In the genomic region with DNA sequence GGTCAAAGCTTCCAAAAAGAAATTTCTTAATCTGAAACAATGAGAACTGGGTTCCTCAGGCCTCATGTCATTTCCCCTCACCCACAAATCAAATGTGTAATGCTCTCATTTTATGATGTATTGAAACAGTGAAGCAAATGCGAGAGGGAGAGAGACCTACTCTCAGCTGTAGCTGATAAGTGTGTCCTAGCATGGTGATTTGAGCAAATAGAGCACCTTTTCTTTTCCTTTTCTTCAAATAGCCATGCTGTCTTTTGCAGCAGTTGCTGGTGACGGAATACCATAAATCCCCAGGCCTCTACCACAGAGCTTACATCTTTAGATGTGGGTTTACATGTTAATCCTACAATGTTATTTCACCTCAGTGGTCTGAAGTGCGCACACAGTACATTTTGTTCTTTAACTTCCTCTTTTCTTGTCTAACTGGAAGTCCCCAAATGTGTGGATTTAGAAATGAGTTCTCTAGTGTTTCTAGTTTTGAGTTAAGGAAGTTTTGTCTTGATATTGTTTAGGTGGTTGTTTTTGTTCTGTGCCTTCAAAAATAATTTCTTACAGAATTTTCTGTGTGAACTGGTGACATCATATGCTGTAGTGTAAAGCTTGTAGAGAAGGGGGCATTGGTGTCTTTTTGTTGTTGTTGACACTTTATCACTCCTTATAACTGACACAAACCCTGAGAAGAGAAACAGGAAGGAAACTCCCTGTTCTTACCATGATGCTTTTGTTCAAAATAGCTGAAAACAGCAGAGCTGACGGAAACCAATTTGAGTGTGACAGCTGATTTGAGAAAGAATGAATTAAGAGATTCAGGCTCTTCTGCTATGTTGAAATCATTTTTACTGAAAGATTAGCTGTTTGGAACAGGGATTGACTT, we compare ENCODE assay signal across 8 cellular contexts. TPM values are rescaled to one million over a fixed set of nuclear protein-coding genes. Genes with fewer than 3 reads are reported as not detected.
A peak's percentile ranks its signal among the peaks of the same experiment; 100 is the strongest.
DNase-seq lines count a peak whose midpoint lies in the region; ATAC-seq and TF ChIP-seq lines count a peak whose summit lies in the region.

No MANE protein-coding gene starts in this region.

- no peaks in the 10 kb centered on the region for H3K27me3 ChIP-seq in CD4-positive, CD25-positive, alpha-beta regulatory T cell (ENCODE audit: control insufficient read depth, insufficient read depth, low read length)
- no peaks in the 10 kb centered on the region for H3K27me3 ChIP-seq in left ventricle myocardium inferior (ENCODE audit: low read depth)
- H3K27me3 ChIP-seq in neuronal stem cell (ENCODE audit: control insufficient read depth in 3 of 3, insufficient read depth in 3 of 3, low read depth in 1 of 3, low read length in 3 of 3) = no peaks in the 10 kb centered on the region

- H3K4me1 Mint-ChIP-seq in CD4-positive, CD25-positive, alpha-beta regulatory T cell = peaks cover 23 to 92% (median 77%) of the 10 kb centered on the region in 4 donors

- no peaks in the 10 kb centered on the region for H3K9me3 ChIP-seq in CD4-positive, CD25-positive, alpha-beta regulatory T cell (ENCODE audit: control insufficient read depth in 2 of 2, low read length in 2 of 2)
- H3K9me3 ChIP-seq in left ventricle myocardium inferior (replicated peaks) (no peaks in the 10 kb centered on the region), neuronal stem cell (replicated peaks in 1 of 2; ENCODE audit: control insufficient read depth in 2 of 2, insufficient read depth in 1 of 2, low read depth in 1 of 2, low read length in 2 of 2) (no peaks in the 10 kb centered on the region)

- H3K36me3 ChIP-seq in CD4-positive, CD25-positive, alpha-beta regulatory T cell (ENCODE audit: control insufficient read depth, insufficient read depth, low read length) = peaks cover 15% of the 10 kb centered on the region
- peaks cover 8% of the 10 kb centered on the region for H3K36me3 ChIP-seq in left ventricle myocardium inferior
- H3K36me3 ChIP-seq in neuronal stem cell (replicated peaks in 1 of 2; ENCODE audit: control insufficient read depth in 2 of 2, insufficient read depth in 2 of 2, low read length in 2 of 2) = peaks cover 0 to 2% of the 10 kb centered on the region in 2 donors

- TF ChIP-seq CTCF in left ventricle myocardium inferior (IDR thresholded peaks at IDR 0.05; ENCODE audit: borderline replicate concordance) = no peak

- ATAC-seq in CD4-positive, CD25-positive, alpha-beta regulatory T cell (ENCODE audit: low read depth in 2 of 2) = peak; percentile 70 to 75
- ATAC-seq in GM21360 (IDR thresholded peaks at IDR 0.05; ENCODE audit: unreplicated experiment) = peak; percentile 57

- no peaks in the 10 kb centered on the region for H3K9me3 Mint-ChIP-seq in CD4-positive, CD25-positive, alpha-beta regulatory T cell

- H3K27ac ChIP-seq in CD4-positive, CD25-positive, alpha-beta regulatory T cell (ENCODE audit: insufficient read depth, low read length, poor library complexity, severe bottlenecking) = peak overlapping the region; percentile 99
- H3K27ac ChIP-seq in left ventricle myocardium inferior (replicated peaks) = peak overlapping the region; percentile 74
- no peak overlapping the region for H3K27ac ChIP-seq in neuronal stem cell (replicated peaks; ENCODE audit: low read length)

- H3K27me3 Mint-ChIP-seq in CD4-positive, CD25-positive, alpha-beta regulatory T cell = peaks cover 7% of the 10 kb centered on the region

- no peak overlapping the region for H3K4me2 ChIP-seq in neuronal stem cell (ENCODE audit: insufficient read depth, low read length, poor library complexity, severe bottlenecking)

- intact Hi-C loops in left ventricle myocardium inferior (cut with micrococcal nuclease) = no loop called here

- H2AK5ac ChIP-seq in neuronal stem cell (ENCODE audit: low read depth, low read length) = no peak overlapping the region

- no CpG with 5 or more reads among the region's 4 CpGs for WGBS in neuronal stem cell (ENCODE audit: extremely low coverage in 2 of 2, insufficient read length in 2 of 2, insufficient replicate concordance in 1 of 2), 2 donors

- peak overlapping the region; percentile 97 to 99 (median 98) for H3K27ac Mint-ChIP-seq in CD4-positive, CD25-positive, alpha-beta regulatory T cell

- no peak overlapping the region for H4K91ac ChIP-seq in neuronal stem cell (ENCODE audit: low read depth, low read length, poor library complexity)

- no peaks in the 10 kb centered on the region for H3K79me1 ChIP-seq in neuronal stem cell (ENCODE audit: low read depth, low read length)

- no peak overlapping the region for H2AFZ ChIP-seq in neuronal stem cell (ENCODE audit: low read length)

- H3K36me3 Mint-ChIP-seq in CD4-positive, CD25-positive, alpha-beta regulatory T cell = peaks cover 40% of the 10 kb centered on the region

- H4K8ac ChIP-seq in neuronal stem cell (ENCODE audit: low read depth, low read length) = no peak overlapping the region

- no peak overlapping the region for H2BK120ac ChIP-seq in neuronal stem cell (ENCODE audit: low read depth, low read length)

- H3K9ac ChIP-seq in neuronal stem cell (ENCODE audit: low read depth, low read length, poor library complexity) = no peak overlapping the region

- no peak overlapping the region for H3K4ac ChIP-seq in neuronal stem cell (ENCODE audit: low read length)

- no peak overlapping the region for H2BK12ac ChIP-seq in neuronal stem cell (ENCODE audit: low read length)

- no peak overlapping the region for H3K23ac ChIP-seq in neuronal stem cell (ENCODE audit: low read depth, low read length, poor library complexity)

- peak; percentile 69 to 91 (median 88) for DNase-seq in CD4-positive, CD25-positive, alpha-beta regulatory T cell
- DNase-seq in Jurkat, Clone E6-1 (ENCODE audit: low read depth, low spot score) = peak; percentile 96
- DNase-seq in activated CD8-positive, alpha-beta memory T cell treated with anti-CD3 and anti-CD28 coated beads, Interleukin-2, amount 50 U/mL, for 4 hours = peak; percentile 42
- DNase-seq in left ventricle myocardium inferior = no peak
- peak; percentile 43 for DNase-seq in stimulated activated naive CD4-positive, alpha-beta T cell treated with Interleukin-2 at 50 U/mL for 16 hours (lab: John Stamatoyannopoulos, UW)
- no peak for DNase-seq in neuronal stem cell (ENCODE audit: low spot score)
- no peak for DNase-seq in SHP77 treated with DMSO at 0.1 percent for 48 hours (lab: John Stamatoyannopoulos, UW)

- H2BK15ac ChIP-seq in neuronal stem cell (ENCODE audit: low read length) = no peak overlapping the region

- H3K18ac ChIP-seq in neuronal stem cell (ENCODE audit: low read length) = no peak overlapping the region

- no peak overlapping the region for H3K14ac ChIP-seq in neuronal stem cell (ENCODE audit: low read length)

- H3K4me1 ChIP-seq in CD4-positive, CD25-positive, alpha-beta regulatory T cell (ENCODE audit: control insufficient read depth, insufficient read depth, low read length, poor library complexity, severe bottlenecking) = peaks cover 91% of the 10 kb centered on the region
- H3K4me1 ChIP-seq in left ventricle myocardium inferior (peaks cover 54% of the 10 kb centered on the region), neuronal stem cell (ENCODE audit: control insufficient read depth in 2 of 2, insufficient read depth in 1 of 2, low read depth in 1 of 2, low read length in 2 of 2) (peaks cover 5 to 10% of the 10 kb centered on the region in 2 donors)

- H3K4me3 Mint-ChIP-seq in CD4-positive, CD25-positive, alpha-beta regulatory T cell = peak overlapping the region; percentile 84 to 100 (median 96)

- H3K4me3 ChIP-seq in CD4-positive, CD25-positive, alpha-beta regulatory T cell (ENCODE audit: low read depth, low read length) = peak overlapping the region; percentile 95
- peak overlapping the region; percentile 41 for H3K4me3 ChIP-seq in Jurkat, Clone E6-1 (ENCODE audit: low read length)
- H3K4me3 ChIP-seq in left ventricle myocardium inferior = peak overlapping the region; percentile 19
- H3K4me3 ChIP-seq in neuronal stem cell (ENCODE audit: low read length in 2 of 2) = no peak overlapping the region

- no peak overlapping the region for H2BK5ac ChIP-seq in neuronal stem cell (ENCODE audit: low read length)

RNA-seq across cellular contexts. Expression of a gene that starts 12.1 kb away (rescaled TPM):
- 341 TPM for total RNA-seq in CD4-positive, CD25-positive, alpha-beta regulatory T cell
- 100 to 1,000 TPM; 297 to 472 (median 407) TPM for polyA plus RNA-seq in CD4-positive, CD25-positive, alpha-beta regulatory T cell
- polyA plus RNA-seq in Jurkat, Clone E6-1 (2012; ENCODE audit: insufficient read depth, insufficient read length) = 33.8 TPM
- 15.0 TPM for total RNA-seq in left ventricle myocardium inferior
- polyA plus RNA-seq in neuronal stem cell (2013, experiment 1 of 2) = 12.8 TPM
- 12.4 TPM for polyA plus RNA-seq in neuronal stem cell (2013, experiment 2 of 2)

Comparison
In these comparisons a context has a peak if more than half of its experiments do, and no peak if none do; other contexts are left out.
1. DNase-seq: peak in CD4-positive, CD25-positive, alpha-beta regulatory T cell (3 of 3), Jurkat, Clone E6-1 (single experiment), activated CD8-positive, alpha-beta memory T cell treated with anti-CD3 and anti-CD28 coated beads, Interleukin-2, amount 50 U/mL, for 4 hours (single experiment) and stimulated activated naive CD4-positive, alpha-beta T cell treated with Interleukin-2 at 50 U/mL for 16 hours (single experiment); none in left ventricle myocardium inferior (single experiment), neuronal stem cell (single experiment) and SHP77 treated with DMSO at 0.1 percent for 48 hours (single experiment).
2. H3K4me3 ChIP-seq: peak in CD4-positive, CD25-positive, alpha-beta regulatory T cell (single experiment), Jurkat, Clone E6-1 (single experiment) and left ventricle myocardium inferior (single experiment); none in neuronal stem cell (0 of 2).
3. RNA of a gene that starts 12.1 kb away (total RNA-seq): 341 TPM in CD4-positive, CD25-positive, alpha-beta regulatory T cell (single experiment); 15.0 TPM in left ventricle myocardium inferior (single experiment); every median in the first group is over 10 times any median in the second.